ENCODE assay signal across 8 cellular contexts in the genomic region with DNA sequence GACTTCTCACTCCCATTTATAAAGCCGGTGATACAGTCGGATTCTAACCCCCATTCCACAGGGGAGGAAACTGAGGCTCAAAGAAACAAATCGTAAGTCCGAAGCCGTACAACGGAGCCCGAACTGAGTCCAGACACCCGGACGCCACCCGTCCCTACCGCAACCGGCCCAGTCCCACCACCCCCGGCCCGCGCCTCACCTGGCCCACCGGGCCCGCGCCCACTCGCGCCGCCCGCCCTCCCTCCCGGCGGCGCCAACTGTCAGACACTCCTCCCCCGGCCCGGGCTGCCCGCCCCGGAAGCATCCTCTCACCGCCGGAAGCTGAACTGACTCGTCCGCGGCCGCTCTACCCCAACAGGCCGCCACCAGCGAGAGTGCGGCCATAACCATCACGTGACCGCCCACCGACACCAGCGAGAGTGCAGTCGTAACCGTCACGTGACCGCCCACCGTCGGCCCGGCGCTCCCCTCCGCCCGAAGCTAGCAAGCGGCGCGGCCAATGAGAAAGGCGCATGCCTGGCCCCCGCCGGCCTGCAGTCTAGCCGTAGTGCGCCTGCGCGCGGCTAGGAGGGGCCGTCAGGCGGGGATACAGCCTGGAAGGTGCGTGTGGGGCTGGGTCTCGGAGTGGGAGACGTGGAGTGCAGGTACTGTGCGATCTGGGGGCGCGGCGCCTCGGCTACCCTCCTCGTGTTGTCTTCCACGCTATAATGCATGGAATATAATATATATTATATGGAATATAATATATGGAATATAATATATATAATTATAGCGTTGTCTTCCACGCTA. TPM values are rescaled to one million over a fixed set of nuclear protein-coding genes. Genes with fewer than 3 reads are reported as not detected.
A peak's percentile ranks its signal among the peaks of the same experiment; 100 is the strongest.
DNase-seq lines count a peak whose midpoint lies in the region; ATAC-seq and TF ChIP-seq lines count a peak whose summit lies in the region.

A gene with protein sequence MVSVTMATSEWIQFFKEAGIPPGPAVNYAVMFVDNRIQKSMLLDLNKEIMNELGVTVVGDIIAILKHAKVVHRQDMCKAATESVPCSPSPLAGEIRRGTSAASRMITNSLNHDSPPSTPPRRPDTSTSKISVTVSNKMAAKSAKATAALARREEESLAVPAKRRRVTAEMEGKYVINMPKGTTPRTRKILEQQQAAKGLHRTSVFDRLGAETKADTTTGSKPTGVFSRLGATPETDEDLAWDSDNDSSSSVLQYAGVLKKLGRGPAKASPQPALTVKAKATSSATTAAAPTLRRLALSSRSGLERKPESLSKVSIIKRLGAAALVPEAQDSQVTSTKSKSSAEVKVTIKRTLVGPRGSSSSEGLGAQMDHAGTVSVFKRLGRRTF (minus strand): TSS at position 273 of the 789 bp plus-strand sequence. CDS start 6,540 bp downstream, outside the sequence.
A gene with protein sequence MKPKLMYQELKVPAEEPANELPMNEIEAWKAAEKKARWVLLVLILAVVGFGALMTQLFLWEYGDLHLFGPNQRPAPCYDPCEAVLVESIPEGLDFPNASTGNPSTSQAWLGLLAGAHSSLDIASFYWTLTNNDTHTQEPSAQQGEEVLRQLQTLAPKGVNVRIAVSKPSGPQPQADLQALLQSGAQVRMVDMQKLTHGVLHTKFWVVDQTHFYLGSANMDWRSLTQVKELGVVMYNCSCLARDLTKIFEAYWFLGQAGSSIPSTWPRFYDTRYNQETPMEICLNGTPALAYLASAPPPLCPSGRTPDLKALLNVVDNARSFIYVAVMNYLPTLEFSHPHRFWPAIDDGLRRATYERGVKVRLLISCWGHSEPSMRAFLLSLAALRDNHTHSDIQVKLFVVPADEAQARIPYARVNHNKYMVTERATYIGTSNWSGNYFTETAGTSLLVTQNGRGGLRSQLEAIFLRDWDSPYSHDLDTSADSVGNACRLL (plus strand): TSS at position 571 of the 789 bp plus-strand sequence. CDS start 17,789 bp downstream, outside the sequence.

- DNase-seq in BE2C (peak; percentile 99), GM19240 (ENCODE audit: insufficient read length, low spot score) (peak; percentile 100), NCI-H526 (lab: John Stamatoyannopoulos, UW) (peak; percentile 99 to 100), colonic mucosa (peak; percentile 98)
- DNase-seq in activated CD4-positive, alpha-beta T cell treated with anti-CD3 and anti-CD28 coated beads for 48 hours: peak; percentile 99
- DNase-seq in stimulated activated CD4-positive, alpha-beta T cell treated with anti-CD3 and anti-CD28 coated beads, Interleukin-1b, Interleukin-23, amount 100 ng/mL, for 4 hours (ENCODE audit: low read depth in 2 of 2): peak; percentile 95

- H3K9me3 ChIP-seq in BE2C (no peaks in the 10 kb centered on the region), colonic mucosa (no peaks in the 10 kb centered on the region)

- H3K27ac ChIP-seq in colonic mucosa (peak within 1 kb of the TSS; percentile 67), layer of hippocampus (ENCODE audit: low read depth, low read length) (peak within 1 kb of the TSS; percentile 64)

- H3K27me3 ChIP-seq in BE2C (no peaks in the 10 kb centered on the region), colonic mucosa (no peaks in the 10 kb centered on the region), layer of hippocampus (ENCODE audit: control insufficient read depth, insufficient read depth, low read length) (no peaks in the 10 kb centered on the region)

- H3K4me3 ChIP-seq in BE2C (ENCODE audit: low read depth, low read length) (peak within 1 kb of the TSS; percentile 97), colonic mucosa (peak within 1 kb of the TSS; percentile 69)

- peak within 1 kb of the TSS; percentile 70 to 75 for H3K9ac ChIP-seq in colonic mucosa (ENCODE audit: low read depth in 2 of 2, low read length in 2 of 2)

- intact Hi-C loops in colonic mucosa (cut with DNase I): no loop called here

- H3K36me3 ChIP-seq in BE2C (no peaks in the 10 kb centered on the region), colonic mucosa (no peaks in the 10 kb centered on the region)

- ATAC-seq in HG03460 (IDR thresholded peaks at IDR 0.05; ENCODE audit: unreplicated experiment): peak; percentile 95

- TF ChIP-seq CTCF in BE2C (IDR thresholded peaks at IDR 0.05; ENCODE audit: low read depth, low read length) (no peak), colonic mucosa (IDR thresholded peaks at IDR 0.05) (no peak)

- H3K4me1 ChIP-seq in BE2C (no peaks in the 10 kb centered on the region), colonic mucosa (peaks cover 3% of the 10 kb centered on the region)

RNA-seq across cellular contexts. Expression of the first gene that starts in this region (rescaled TPM):
- polyA plus RNA-seq in BE2C (2012; ENCODE audit: insufficient read depth, insufficient read length, low read depth): 42.7 TPM
- 10 to 100 TPM in 1 of 2 donors, 1 to 10 TPM in 1; 9.2 to 14.9 TPM for total RNA-seq in colonic mucosa

RNA-seq across cellular contexts. Expression of the second gene that starts in this region (rescaled TPM):
- polyA plus RNA-seq in BE2C (2012; ENCODE audit: insufficient read depth, insufficient read length, low read depth): 820 TPM
- total RNA-seq in colonic mucosa: 100 to 1,000 TPM in 1 of 2 donors, 10 to 100 TPM in 1; 82.3 to 138 TPM

Comparison
In these comparisons a context has a peak if more than half of its experiments do, and no peak if none do; other contexts are left out.
1. Peak in every context shown above with its lines: DNase-seq, ATAC-seq, H3K4me3 ChIP-seq and H3K27ac ChIP-seq.